ENCODE assay signal across 8 cellular contexts in the genomic region with DNA sequence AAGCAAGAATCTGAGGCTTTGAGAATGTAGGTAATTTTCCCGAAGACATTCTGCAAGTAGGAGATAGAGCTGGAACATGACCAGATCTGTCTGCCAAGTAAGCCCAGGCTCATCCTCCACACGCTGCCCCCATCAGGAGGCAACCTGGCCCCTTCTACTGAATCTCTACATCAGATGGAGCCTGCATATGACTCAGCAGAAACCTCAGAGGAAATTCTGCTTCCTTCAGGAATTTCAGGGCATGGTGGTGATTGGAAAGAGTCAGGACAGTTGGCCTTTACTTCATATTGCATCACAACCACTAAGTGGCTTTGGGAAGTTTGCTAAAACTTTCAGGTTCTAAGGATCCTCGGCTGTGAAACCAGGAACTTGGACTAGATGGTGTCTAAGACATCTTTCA.
A peak's percentile ranks its signal among the peaks of the same experiment; 100 is the strongest.
DNase-seq lines count a peak whose midpoint lies in the region; ATAC-seq and TF ChIP-seq lines count a peak whose summit lies in the region.

No MANE protein-coding gene starts in this region.

- no peak for TF ChIP-seq CTCF in OCI-LY3 (IDR thresholded peaks at IDR 0.05; ENCODE audit: low read depth, low read length)
- no peak for TF ChIP-seq CTCF in chondrocyte (IDR thresholded peaks at IDR 0.05)
- TF ChIP-seq CTCF in omental fat pad (IDR thresholded peaks at IDR 0.05), result no peak
- no peak for TF ChIP-seq CTCF in lower leg skin (IDR thresholded peaks at IDR 0.05)

- 51 to 57% methylated on average over 3 of the region's 3 CpGs for WGBS in lower leg skin, 2 donors

- H3K79me2 ChIP-seq in OCI-LY3 (ENCODE audit: low read length), result no peaks in the 10 kb centered on the region

- H3K9me3 ChIP-seq in OCI-LY3 (ENCODE audit: insufficient read depth, low read length), result no peaks in the 10 kb centered on the region

- H3K4me1 ChIP-seq in OCI-LY3 (ENCODE audit: low read length), result peaks cover 27% of the 10 kb centered on the region

- TF ChIP-seq POLR2A in lower leg skin (IDR thresholded peaks at IDR 0.05), result no peak

- peak overlapping the region; percentile 99 for H3K27ac Mint-ChIP-seq in chondrocyte (ENCODE audit: unreplicated experiment)

- H3K4me3 Mint-ChIP-seq in chondrocyte (ENCODE audit: unreplicated experiment), result no peak overlapping the region

- H2AFZ ChIP-seq in OCI-LY3 (ENCODE audit: low read depth, low read length), result no peak overlapping the region

- H3K36me3 Mint-ChIP-seq in chondrocyte (ENCODE audit: low read depth), result peaks cover 4% of the 10 kb centered on the region

- H3K27me3 Mint-ChIP-seq in chondrocyte (ENCODE audit: low read depth), result no peaks in the 10 kb centered on the region

- no peak overlapping the region for H3K27ac ChIP-seq in OCI-LY3 (ENCODE audit: low read length)

- peaks cover 25% of the 10 kb centered on the region for H3K9me3 Mint-ChIP-seq in chondrocyte (ENCODE audit: low read depth)

- no peaks in the 10 kb centered on the region for H4K20me1 ChIP-seq in OCI-LY3 (ENCODE audit: insufficient read depth, low read length)

- H3K4me3 ChIP-seq in OCI-LY3 (ENCODE audit: low read length) (no peak overlapping the region), lower leg skin (ENCODE audit: low read depth, poor library complexity, severe bottlenecking) (no peak overlapping the region)

- peak; percentile 5 for DNase-seq in Caki2 (ENCODE audit: low read depth)
- DNase-seq in chondrocyte (ENCODE audit: low spot score), result no peak
- DNase-seq in omental fat pad (ENCODE audit: low spot score), result no peak
- no peak for DNase-seq in RPMI8226
- DNase-seq in lower leg skin (ENCODE audit: low spot score in 2 of 2), result no peak
- no peak for DNase-seq in stimulated activated naive CD4-positive, alpha-beta T cell (lab: John Stamatoyannopoulos, UW)

- intact Hi-C loops in lower leg skin (cut with DNase I; ENCODE audit: low total_unique reads), result no loop called here

- ATAC-seq in omental fat pad (ENCODE audit: low FRiP score) (peak; percentile 84), GM19035 (IDR thresholded peaks at IDR 0.05; ENCODE audit: unreplicated experiment) (no peak)

- H3K4me1 Mint-ChIP-seq in chondrocyte (ENCODE audit: low read depth), result peaks cover 48% of the 10 kb centered on the region

- no peak overlapping the region for H3K9ac ChIP-seq in OCI-LY3 (ENCODE audit: low read length)

- in situ Hi-C loops in Caki2 (cut with HindIII; ENCODE audit: low pct_unique_long_range_greater_than_20kb, low sequenced_read_pairs), result no loop called here

- H3K36me3 ChIP-seq in OCI-LY3 (replicated peaks; ENCODE audit: low read depth, low read length), result no peaks in the 10 kb centered on the region

- H3K27me3 ChIP-seq in OCI-LY3 (ENCODE audit: low read depth, low read length), result peaks cover 3% of the 10 kb centered on the region; the same call in 1 of the 2 replicates

- peak overlapping the region; percentile 31 for H3K4me2 ChIP-seq in OCI-LY3 (ENCODE audit: low read length)
